In genomic region chr2:120923426-120923825, GRCh38 we compare ENCODE assay signal across 30 cellular contexts.
"Had no signal": no experiment of that assay in that cellular context is flagged by ENCODE, and none has a peak within 500 bp of the region (broad histone marks: within the 10 kb centered on the region; RNA-seq: fewer than 3 reads in every experiment).

No MANE protein-coding gene starts in this region.

- H3K27ac Mint-ChIP-seq: naive thymus-derived CD8-positive, alpha-beta T cell; nephron progenitor cell; stimulated activated memory B cell treated with anti-CD40 and anti-IgM and Interleukin-4, amounts not matched to agents 10 μg/mL and 1 μg/mL and 100 μg/mL, for 72 hours had no signal

- H3K4me3 ChIP-seq: coronary artery, esophagus muscularis mucosa, gastroesophageal sphincter, heart left ventricle, hepatocyte, left lung, ovary, psoas muscle, skin epidermis, spleen, thoracic aorta, tibial nerve, upper lobe of right lung, uterus had no signal

- H3K79me2 ChIP-seq: hepatocyte had no signal

- FAIRE-seq: endothelial cell of umbilical vein had no signal

- H3K4me2 ChIP-seq: hepatocyte had no signal

- H3K27ac ChIP-seq: coronary artery, esophagus muscularis mucosa, foreskin keratinocyte, gastroesophageal sphincter, heart left ventricle, hepatocyte, left lung, ovary, psoas muscle, skin epidermis, spleen, thoracic aorta, tibial nerve, upper lobe of right lung, uterus had no signal

- H3K36me3 ChIP-seq: heart left ventricle, left lung, ovary, spleen, thoracic aorta, upper lobe of right lung, uterus had no signal

- H3K9me3 ChIP-seq: esophagus muscularis mucosa, gastroesophageal sphincter, heart left ventricle, left lung, ovary, psoas muscle, spleen, thoracic aorta, tibial nerve, upper lobe of right lung, uterus had no signal

- H3K27me3 Mint-ChIP-seq: stimulated activated memory B cell treated with anti-CD40 and anti-IgM and Interleukin-4, amounts not matched to agents 10 μg/mL and 1 μg/mL and 100 μg/mL, for 72 hours had no signal

- H3K4me3 Mint-ChIP-seq: naive thymus-derived CD8-positive, alpha-beta T cell; nephron progenitor cell; stimulated activated memory B cell treated with anti-CD40 and anti-IgM and Interleukin-4, amounts not matched to agents 10 μg/mL and 1 μg/mL and 100 μg/mL, for 72 hours had no signal

- H3K27me3 ChIP-seq: esophagus muscularis mucosa, foreskin keratinocyte, gastroesophageal sphincter, heart left ventricle, hepatocyte, ovary, tibial nerve, upper lobe of right lung, uterus had no signal

- H3K9me3 Mint-ChIP-seq: nephron progenitor cell; stimulated activated memory B cell treated with anti-CD40 and anti-IgM and Interleukin-4, amounts not matched to agents 10 μg/mL and 1 μg/mL and 100 μg/mL, for 72 hours had no signal

- H2AFZ ChIP-seq: hepatocyte had no signal

- H3K4me1 ChIP-seq: spleen, upper lobe of right lung, uterus had no signal

- H3K36me3 Mint-ChIP-seq: naive thymus-derived CD8-positive, alpha-beta T cell; stimulated activated memory B cell treated with anti-CD40 and anti-IgM and Interleukin-4, amounts not matched to agents 10 μg/mL and 1 μg/mL and 100 μg/mL, for 72 hours had no signal

- DNase-seq: dermis blood vessel endothelial cell; effector memory CD4-positive, alpha-beta T cell; foreskin keratinocyte; left cardiac atrium; left lung; mesenchymal stem cell; midbrain; nephron progenitor cell; occipital lobe; ovary; posterior cingulate gyrus; right cardiac atrium; spleen; stimulated activated CD4-positive, alpha-beta T cell treated with anti-CD3 and anti-CD28 coated beads, Interleukin-4, amount 100 ng/mL, for 4 hours; stimulated activated naive CD8-positive, alpha-beta T cell treated with anti-CD3 and anti-CD28 coated beads, Interleukin-15, Interleukin-2, amounts not matched to agents 100 U/mL and 50 U/mL, for 24 hours; substantia nigra; upper lobe of right lung; uterus had no signal

- ATAC-seq: foreskin keratinocyte; gastroesophageal sphincter; heart left ventricle; left cardiac atrium; naive thymus-derived CD8-positive, alpha-beta T cell; psoas muscle; right cardiac atrium; stimulated activated memory B cell treated with anti-CD40 and anti-IgM and Interleukin-4, amounts not matched to agents 10 μg/mL and 1 μg/mL and 100 μg/mL, for 72 hours; stimulated activated naive CD8-positive, alpha-beta T cell treated with anti-CD3 and anti-CD28 coated beads, Interleukin-15, Interleukin-2, amounts not matched to agents 100 U/mL and 50 U/mL, for 24 hours had no signal

- H3K4me1 Mint-ChIP-seq: naive thymus-derived CD8-positive, alpha-beta T cell; stimulated activated memory B cell treated with anti-CD40 and anti-IgM and Interleukin-4, amounts not matched to agents 10 μg/mL and 1 μg/mL and 100 μg/mL, for 72 hours had no signal
